In genomic region chr19:4343845-4344713, GRCh38 we compare ENCODE assay signal across 8 cellular contexts. TPM values are rescaled to one million over a fixed set of nuclear protein-coding genes. Genes with fewer than 3 reads are reported as not detected.
DNase-seq lines count a peak whose midpoint lies in the region; ATAC-seq, FAIRE-seq and TF ChIP-seq lines count a peak whose summit lies in the region.

No MANE protein-coding gene starts in this region.

- H3K9me3 Mint-ChIP-seq in CD4-positive, alpha-beta memory T cell = no peaks in the 10 kb centered on the region

- H3K27me3 Mint-ChIP-seq in CD4-positive, alpha-beta memory T cell = no peaks in the 10 kb centered on the region

- H3K9me3 ChIP-seq in CD4-positive, alpha-beta memory T cell (ENCODE audit: control insufficient read depth in 1 of 2, low read length in 2 of 2) = no peaks in the 10 kb centered on the region
- no peaks in the 10 kb centered on the region for H3K9me3 ChIP-seq in effector memory CD4-positive, alpha-beta T cell (ENCODE audit: control insufficient read depth, low read length)
- H3K9me3 ChIP-seq in neuron (ENCODE audit: low read length) = no peaks in the 10 kb centered on the region

- no peak overlapping the region for H3K27ac ChIP-seq in CD4-positive, alpha-beta memory T cell (ENCODE audit: low read depth, low read length)
- no peak overlapping the region for H3K27ac ChIP-seq in effector memory CD4-positive, alpha-beta T cell (ENCODE audit: insufficient read depth, low read length, poor library complexity, severe bottlenecking)

- H3K4me1 ChIP-seq in CD4-positive, alpha-beta memory T cell (ENCODE audit: insufficient read depth, low read length) = peaks cover 16% of the 10 kb centered on the region
- peaks cover 13% of the 10 kb centered on the region for H3K4me1 ChIP-seq in effector memory CD4-positive, alpha-beta T cell (ENCODE audit: control insufficient read depth, insufficient read depth, low read length, poor library complexity, severe bottlenecking)
- H3K4me1 ChIP-seq in neuron (ENCODE audit: insufficient read depth, low read length) = peaks cover 13% of the 10 kb centered on the region

- H3K4me1 Mint-ChIP-seq in CD4-positive, alpha-beta memory T cell = peaks cover 8 to 29% (median 18%) of the 10 kb centered on the region in 4 donors

- DNase-seq in CD4-positive, alpha-beta memory T cell = no peak
- DNase-seq in NB4 (ENCODE audit: low read depth) (peak; percentile 48), Ammon's horn (ENCODE audit: low spot score) (no peak), H54 (ENCODE audit: insufficient read length, low spot score) (no peak), NCI-H146 treated with DMSO at 0.1 percent for 48 hours (lab: John Stamatoyannopoulos, UW; ENCODE audit: unreplicated experiment) (no peak)
- no peak for DNase-seq in effector memory CD4-positive, alpha-beta T cell

- peak overlapping the region; percentile 36 to 98 for H3K4me3 ChIP-seq in CD4-positive, alpha-beta memory T cell (ENCODE audit: low read length in 2 of 2)
- H3K4me3 ChIP-seq in NB4 (ENCODE audit: low read depth, low read length) (peak overlapping the region; percentile 51), neuron (ENCODE audit: low read length) (peak overlapping the region; percentile 92)
- H3K4me3 ChIP-seq in effector memory CD4-positive, alpha-beta T cell (ENCODE audit: insufficient read depth, low read depth, low read length, poor library complexity, severe bottlenecking) = peak overlapping the region; percentile 54

- TF ChIP-seq POLR2A in NB4 (IDR thresholded peaks at IDR 0.05; ENCODE audit: extremely low read depth, insufficient read length) (no peak), H54 (IDR thresholded peaks at IDR 0.05; ENCODE audit: low read depth, low read length) (no peak)

- H3K4me3 Mint-ChIP-seq in CD4-positive, alpha-beta memory T cell = peak overlapping the region; percentile 40 to 93 (median 65)

- peaks cover 4 to 16% of the 10 kb centered on the region in 2 donors for H3K36me3 Mint-ChIP-seq in CD4-positive, alpha-beta memory T cell

- intact Hi-C loops in CD4-positive, alpha-beta memory T cell (cut with micrococcal nuclease) = loop anchor here (1.0 to 5.0 kb wide), 5 partner anchors 16 to 162 kb away; partner anchors contain the start of genes ANKRD24, FSD1, SH3GL1 and SIRT6

- CTCF ChIA-PET in CD4-positive, alpha-beta memory T cell (lab: Charles Lee; ENCODE audit: partially characterized antibody) = interaction anchor here (1.3 to 3.5 kb wide), 5 partner anchors 8 to 58 kb away, joined by 3 to 36 read pairs (median 8); partner anchors contain the start of gene CHAF1A

- peak overlapping the region; percentile 23 for H2AFZ ChIP-seq in neuron (ENCODE audit: low read depth, low read length)

- TF ChIP-seq CTCF in NB4 (IDR thresholded peaks at IDR 0.05; ENCODE audit: low read depth, low read length) = no peak

- ATAC-seq in HG02571 (IDR thresholded peaks at IDR 0.05; ENCODE audit: unreplicated experiment) = no peak

- H3K27ac Mint-ChIP-seq in CD4-positive, alpha-beta memory T cell = peak overlapping the region in 1 of 7 donors; percentile 37

- no peaks in the 10 kb centered on the region for H3K27me3 ChIP-seq in CD4-positive, alpha-beta memory T cell (ENCODE audit: insufficient read depth, low read length)
- no peaks in the 10 kb centered on the region for H3K27me3 ChIP-seq in effector memory CD4-positive, alpha-beta T cell (replicated peaks; ENCODE audit: control insufficient read depth, insufficient read depth, low read length, poor library complexity, severe bottlenecking)
- H3K27me3 ChIP-seq in neuron (ENCODE audit: insufficient read depth, low read length) = no peaks in the 10 kb centered on the region

- POLR2A ChIA-PET in CD4-positive, alpha-beta memory T cell (lab: Charles Lee; ENCODE audit: partially characterized antibody) = interaction anchor here (0.6 to 4.5 kb wide), 20 partner anchors 8 to 717 kb away, joined by 3 to 42 read pairs (median 6); partner anchors contain the start of genes CHAF1A, HDGFL2, SH3GL1 and UBXN6

- no peak for FAIRE-seq in H54 (lab: Jason Lieb, UNC)

- H3K36me3 ChIP-seq in CD4-positive, alpha-beta memory T cell (ENCODE audit: insufficient read depth, low read length) = no peaks in the 10 kb centered on the region
- no peaks in the 10 kb centered on the region for H3K36me3 ChIP-seq in effector memory CD4-positive, alpha-beta T cell (ENCODE audit: control insufficient read depth, insufficient read depth, low read length)
- peaks cover 22% of the 10 kb centered on the region for H3K36me3 ChIP-seq in neuron (ENCODE audit: insufficient read depth, low read length)

RNA-seq across cellular contexts. Expression of gene MPND, which starts 0.7 kb away (rescaled TPM):
- total RNA-seq in CD4-positive, alpha-beta memory T cell = 10 to 100 TPM; 24.7 to 27.0 TPM
- polyA plus RNA-seq in CD4-positive, alpha-beta memory T cell = 1 to 10 TPM; 3.5 to 9.2 TPM

RNA-seq across cellular contexts. Expression of gene STAP2, which starts 5.5 kb away (rescaled TPM):
- total RNA-seq in CD4-positive, alpha-beta memory T cell = 1 to 10 TPM in 1 of 2 experiments, under 1 TPM in 1; 0.86 to 2.4 TPM
- polyA plus RNA-seq in CD4-positive, alpha-beta memory T cell = 1 to 10 TPM; 2.1 to 2.6 TPM

RNA-seq across cellular contexts. Expression of gene FSD1, which starts 39.7 kb away (rescaled TPM):
- 1 to 10 TPM in 1 of 2 experiments, under 1 TPM in 1; 0.73 to 1.4 TPM for total RNA-seq in CD4-positive, alpha-beta memory T cell
- polyA plus RNA-seq in CD4-positive, alpha-beta memory T cell = 1 to 10 TPM in 1 of 2 donors, under 1 TPM in 1; 0.61 to 2.4 TPM

RNA-seq across cellular contexts. Expression of gene TMIGD2, which starts 41.9 kb away (rescaled TPM):
- total RNA-seq in CD4-positive, alpha-beta memory T cell = 1 to 10 TPM; 6.9 to 9.3 TPM
- polyA plus RNA-seq in CD4-positive, alpha-beta memory T cell = 10 to 100 TPM; 22.9 to 23.7 TPM

RNA-seq across cellular contexts. Expression of gene SH3GL1, which starts 56.3 kb away (rescaled TPM):
- 10 to 100 TPM; 40.1 to 45.6 TPM for total RNA-seq in CD4-positive, alpha-beta memory T cell
- 10 to 100 TPM; 19.7 to 28.2 TPM for polyA plus RNA-seq in CD4-positive, alpha-beta memory T cell
